In genomic region chr5:140711794-140712193, GRCh38 we compare ENCODE assay signal across 8 cellular contexts. TPM values are rescaled to one million over a fixed set of nuclear protein-coding genes. Genes with fewer than 3 reads are reported as not detected.
DNase-seq lines count a peak whose midpoint lies in the region; ATAC-seq and TF ChIP-seq lines count a peak whose summit lies in the region.

No MANE protein-coding gene starts in this region.

- peaks cover 7 to 22% of the 10 kb centered on the region in 2 donors for H3K36me3 Mint-ChIP-seq in CD4-positive, alpha-beta memory T cell
- no peaks in the 10 kb centered on the region for H3K36me3 Mint-ChIP-seq in endodermal cell (ENCODE audit: low read depth)

- H3K4me1 ChIP-seq in CD4-positive, alpha-beta memory T cell (ENCODE audit: insufficient read depth, low read length): peaks cover 19% of the 10 kb centered on the region
- H3K4me1 ChIP-seq in endodermal cell (ENCODE audit: control insufficient read depth, insufficient read depth, low read length) (no peaks in the 10 kb centered on the region), neutrophil (ENCODE audit: control insufficient read depth in 1 of 2, insufficient read depth in 1 of 2, low read depth in 1 of 2, low read length in 1 of 2) (peaks cover 3 to 13% of the 10 kb centered on the region in 2 experiments), tibial nerve (peaks cover 0 to 9% (median 4%) of the 10 kb centered on the region in 4 donors)

- no peak for TF ChIP-seq EP300 in tibial nerve (IDR thresholded peaks at IDR 0.05)

- ATAC-seq in GM21737 (IDR thresholded peaks at IDR 0.05; ENCODE audit: unreplicated experiment): no peak

- TF ChIP-seq CTCF in NB4 (IDR thresholded peaks at IDR 0.05; ENCODE audit: low read depth, low read length) (no peak), endodermal cell (conservative IDR thresholded peaks at IDR 0.05) (no peak), neutrophil (IDR thresholded peaks at IDR 0.05) (no peak), tibial nerve (IDR thresholded peaks at IDR 0.05) (no peak)

- H3K27ac ChIP-seq in CD4-positive, alpha-beta memory T cell (ENCODE audit: low read depth, low read length): peak overlapping the region; percentile 82
- H3K27ac ChIP-seq in endodermal cell (ENCODE audit: low read depth, low read length) (no peak overlapping the region), neutrophil (peak overlapping the region; percentile 92), tibial nerve (peak overlapping the region in 2 of 4 donors; percentile 83 to 93)

- H3K4me3 ChIP-seq in CD4-positive, alpha-beta memory T cell (ENCODE audit: low read length in 2 of 2): no peak overlapping the region
- peak overlapping the region; percentile 19 for H3K4me3 ChIP-seq in NB4 (ENCODE audit: low read depth, low read length)
- H3K4me3 ChIP-seq in endodermal cell (ENCODE audit: low read length): peak overlapping the region; percentile 72
- peak overlapping the region in 1 of 2 experiments; percentile 90 for H3K4me3 ChIP-seq in neutrophil (ENCODE audit: low read depth in 1 of 2, low read length in 1 of 2)
- peak overlapping the region in 1 of 4 donors; percentile 40 for H3K4me3 ChIP-seq in tibial nerve

- H3K36me3 ChIP-seq in CD4-positive, alpha-beta memory T cell (ENCODE audit: insufficient read depth, low read length): no peaks in the 10 kb centered on the region
- H3K36me3 ChIP-seq in endodermal cell (ENCODE audit: control insufficient read depth, insufficient read depth, low read length) (peaks cover 7% of the 10 kb centered on the region), neutrophil (peaks cover 9% of the 10 kb centered on the region), tibial nerve (peaks cover 0 to 10% (median 0%) of the 10 kb centered on the region in 3 donors)

- peak overlapping the region; percentile 53 to 100 (median 96) for H3K4me3 Mint-ChIP-seq in CD4-positive, alpha-beta memory T cell
- H3K4me3 Mint-ChIP-seq in endodermal cell: peak overlapping the region; percentile 70

- intact Hi-C loops in CD4-positive, alpha-beta memory T cell (cut with micrococcal nuclease): loop anchor here (1.0 to 2.0 kb wide), 7 partner anchors 11 to 537 kb away; partner anchors contain the start of genes ANKHD1, CYSTM1, HARS1 and HARS2

- CTCF ChIA-PET in CD4-positive, alpha-beta memory T cell (lab: Charles Lee; ENCODE audit: partially characterized antibody): interaction anchor here (1.0 to 2.6 kb wide), 13 partner anchors 9 to 353 kb away, joined by 3 to 23 read pairs (median 5); partner anchors contain the start of genes CD14, EIF4EBP3, IK and NDUFA2

- in situ Hi-C loops in KBM-7 (cut with MboI; ENCODE audit: low pct_unique_long_range_greater_than_20kb, low sequenced_read_pairs): loop anchor here (10.0 to 25.0 kb wide), 2 partner anchors 347 to 474 kb away; partner anchors contain the start of gene SLC4A9

- peak overlapping the region; percentile 91 to 100 (median 98) for H3K27ac Mint-ChIP-seq in CD4-positive, alpha-beta memory T cell
- H3K27ac Mint-ChIP-seq in endodermal cell: no peak overlapping the region

- POLR2A ChIA-PET in CD4-positive, alpha-beta memory T cell (lab: Charles Lee; ENCODE audit: partially characterized antibody): interaction anchor here (0.9 to 5.2 kb wide), 18 partner anchors 8 to 1418 kb away, joined by 3 to 68 read pairs (median 10); partner anchors contain the start of genes ANKHD1, APBB3, CD14 and EIF4EBP3

- DNase-seq in CD4-positive, alpha-beta memory T cell: no peak
- DNase-seq in NB4 (ENCODE audit: low read depth) (no peak), endodermal cell (no peak), NCI-H774 (lab: John Stamatoyannopoulos, UW) (no peak), tibial nerve (ENCODE audit: low spot score in 2 of 2) (no peak), KBM-7 (no peak)

- H3K9ac ChIP-seq in endodermal cell (ENCODE audit: extremely low read depth, low read length, poor library complexity, severe bottlenecking): no peak overlapping the region

- H3K9me3 Mint-ChIP-seq in CD4-positive, alpha-beta memory T cell: peaks cover 0 to 9% (median 3%) of the 10 kb centered on the region in 8 donors
- no peaks in the 10 kb centered on the region for H3K9me3 Mint-ChIP-seq in endodermal cell

- peaks cover 14 to 32% (median 22%) of the 10 kb centered on the region in 4 donors for H3K4me1 Mint-ChIP-seq in CD4-positive, alpha-beta memory T cell
- H3K4me1 Mint-ChIP-seq in endodermal cell: peaks cover 8% of the 10 kb centered on the region

- H3K27me3 ChIP-seq in CD4-positive, alpha-beta memory T cell (ENCODE audit: insufficient read depth, low read length): no peaks in the 10 kb centered on the region
- H3K27me3 ChIP-seq in endodermal cell (ENCODE audit: control insufficient read depth, insufficient read depth, low read length, poor library complexity, severe bottlenecking) (no peaks in the 10 kb centered on the region), neutrophil (peaks cover 23% of the 10 kb centered on the region), tibial nerve (no peaks in the 10 kb centered on the region)

- TF ChIP-seq POLR2A in NB4 (IDR thresholded peaks at IDR 0.05; ENCODE audit: extremely low read depth, insufficient read length): no peak
- TF ChIP-seq POLR2A in tibial nerve (IDR thresholded peaks at IDR 0.05): no peak

- 88% methylated on average over 1 of the region's 1 CpG; no CpG with 5 or more reads in 1 of the 2 experiments for WGBS in endodermal cell (ENCODE audit: insufficient coverage in 1 of 2, insufficient read length in 1 of 2), 2 experiments
- WGBS in tibial nerve, 2 donors: 77 to 79% methylated on average over 1 of the region's 1 CpG

- H3K27me3 Mint-ChIP-seq in CD4-positive, alpha-beta memory T cell: peaks cover 0 to 8% of the 10 kb centered on the region in 2 donors
- H3K27me3 Mint-ChIP-seq in endodermal cell (ENCODE audit: insufficient read depth): peaks cover 2% of the 10 kb centered on the region

- no peaks in the 10 kb centered on the region for H3K9me3 ChIP-seq in CD4-positive, alpha-beta memory T cell (ENCODE audit: control insufficient read depth in 1 of 2, low read length in 2 of 2)
- no peaks in the 10 kb centered on the region for H3K9me3 ChIP-seq in endodermal cell (ENCODE audit: control insufficient read depth, low read length)
- no peaks in the 10 kb centered on the region for H3K9me3 ChIP-seq in neutrophil
- no peaks in the 10 kb centered on the region for H3K9me3 ChIP-seq in tibial nerve

RNA-seq across cellular contexts. Expression of gene ZMAT2, which starts 11.5 kb away (rescaled TPM):
- total RNA-seq in CD4-positive, alpha-beta memory T cell: 10 to 100 TPM; 56.3 to 57.4 TPM
- 10 to 100 TPM; 65.9 to 76.5 TPM for polyA plus RNA-seq in CD4-positive, alpha-beta memory T cell
- total RNA-seq in endodermal cell: 10 to 100 TPM; 62.6 to 73.1 TPM
- 75.4 TPM for polyA plus RNA-seq in endodermal cell (2013, experiment 1 of 2)
- 65.8 TPM for polyA plus RNA-seq in endodermal cell (2013, experiment 2 of 2)
- total RNA-seq in tibial nerve: 10 to 100 TPM; 25.5 to 43.1 (median 33.6) TPM

RNA-seq across cellular contexts. Expression of gene HARS2, which starts 20.5 kb away (rescaled TPM):
- 10 to 100 TPM; 61.6 to 67.5 TPM for total RNA-seq in CD4-positive, alpha-beta memory T cell
- polyA plus RNA-seq in CD4-positive, alpha-beta memory T cell: 10 to 100 TPM; 17.8 to 26.5 TPM
- total RNA-seq in endodermal cell: 10 to 100 TPM; 30.9 to 35.5 TPM
- polyA plus RNA-seq in endodermal cell (2013, experiment 1 of 2): 28.9 TPM
- polyA plus RNA-seq in endodermal cell (2013, experiment 2 of 2): 24.4 TPM
- 10 to 100 TPM; 33.9 to 41.2 (median 35.1) TPM for total RNA-seq in tibial nerve

RNA-seq across cellular contexts. Expression of gene HARS1, which starts 20.6 kb away (rescaled TPM):
- 10 to 100 TPM; 60.7 to 63.5 TPM for total RNA-seq in CD4-positive, alpha-beta memory T cell
- 10 to 100 TPM; 70.8 to 72.9 TPM for polyA plus RNA-seq in CD4-positive, alpha-beta memory T cell
- total RNA-seq in endodermal cell (10 to 100 TPM; 48.0 to 52.1 TPM), tibial nerve (10 to 100 TPM; 45.4 to 63.9 (median 48.6) TPM)
- 51.0 TPM for polyA plus RNA-seq in endodermal cell (2013, experiment 1 of 2)
- polyA plus RNA-seq in endodermal cell (2013, experiment 2 of 2): 43.0 TPM

RNA-seq across cellular contexts. Expression of gene DND1, which starts 38.4 kb away (rescaled TPM):
- total RNA-seq in CD4-positive, alpha-beta memory T cell: 1 to 10 TPM; 4.0 to 5.0 TPM
- not detected for polyA plus RNA-seq in CD4-positive, alpha-beta memory T cell
- total RNA-seq in endodermal cell (1 to 10 TPM; 1.1 to 1.6 TPM), tibial nerve (1 to 10 TPM; 1.3 to 6.1 (median 2.0) TPM)
- 1.8 TPM for polyA plus RNA-seq in endodermal cell (2013, experiment 1 of 2)
- polyA plus RNA-seq in endodermal cell (2013, experiment 2 of 2): 2.7 TPM

RNA-seq across cellular contexts. Expression of gene WDR55, which starts 47.1 kb away (rescaled TPM):
- 10 to 100 TPM; 47.1 to 49.6 TPM for total RNA-seq in CD4-positive, alpha-beta memory T cell
- polyA plus RNA-seq in CD4-positive, alpha-beta memory T cell: 10 to 100 TPM; 12.4 to 19.5 TPM
- 10 to 100 TPM; 20.4 to 23.1 TPM for total RNA-seq in endodermal cell
- polyA plus RNA-seq in endodermal cell (2013, experiment 1 of 2): 15.6 TPM
- 15.9 TPM for polyA plus RNA-seq in endodermal cell (2013, experiment 2 of 2)
- total RNA-seq in tibial nerve: 10 to 100 TPM; 15.1 to 33.0 (median 21.1) TPM

Comparison
In these comparisons a context has a peak if more than half of its experiments do, and no peak if none do; other contexts are left out.
1. H3K4me3 ChIP-seq: peak in NB4 (single experiment) and endodermal cell (single experiment); none in CD4-positive, alpha-beta memory T cell (0 of 2).